Comparison of ENCODE assay signal across 10 cellular contexts in the genomic region with DNA sequence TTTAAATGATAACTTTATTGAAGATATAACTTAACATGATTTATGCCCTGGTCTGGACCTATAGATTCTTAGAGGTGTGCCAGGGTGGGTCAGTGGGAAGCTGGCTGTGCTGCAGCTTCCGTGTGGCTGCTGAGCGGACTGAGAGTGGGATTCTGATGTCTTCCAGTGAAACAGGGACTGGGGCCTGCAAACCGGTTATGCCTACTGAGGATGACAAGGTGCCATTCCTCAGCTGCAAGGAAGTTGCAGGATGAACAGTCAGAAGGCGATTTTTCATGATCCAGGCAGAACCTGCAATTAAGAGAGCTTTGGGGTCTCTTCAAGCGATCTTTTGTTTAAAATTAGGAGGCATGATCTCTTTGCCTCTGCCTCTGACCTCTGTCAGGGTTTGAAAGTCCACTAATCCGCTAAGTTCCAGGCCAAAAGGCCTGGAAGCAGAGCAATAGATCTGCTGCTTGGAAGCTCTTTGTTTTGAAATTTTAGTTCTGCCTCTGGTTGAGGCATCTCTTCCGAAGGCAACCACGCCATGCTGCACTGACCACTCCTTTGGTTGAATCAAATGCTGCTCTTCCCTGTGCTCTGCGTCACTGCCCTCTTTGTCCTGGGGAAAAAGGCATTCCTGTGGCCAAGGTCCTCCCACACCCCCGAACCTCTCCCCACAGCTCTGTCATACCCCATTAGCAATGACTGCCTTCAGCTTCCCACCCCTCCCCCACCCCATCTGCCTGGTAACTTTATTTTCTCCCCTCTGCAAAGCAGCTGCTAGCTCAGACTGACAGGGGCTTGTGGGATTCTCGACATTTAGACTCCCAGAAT. TPM values are rescaled to one million over a fixed set of nuclear protein-coding genes. Genes with fewer than 3 reads are reported as not detected.
A peak's percentile ranks its signal among the peaks of the same experiment; 100 is the strongest.
DNase-seq lines count a peak whose midpoint lies in the region; ATAC-seq, FAIRE-seq and TF ChIP-seq lines count a peak whose summit lies in the region.
"Had no signal": no experiment of that assay in that cellular context is flagged by ENCODE, and none has a peak within 500 bp of the region (broad histone marks: within the 10 kb centered on the region; RNA-seq: fewer than 3 reads in every experiment).

No MANE protein-coding gene starts in this region.

- POLR2A ChIA-PET in naive thymus-derived CD8-positive, alpha-beta T cell (lab: Charles Lee): interaction anchor here (0.7 to 5.9 kb wide), 9 partner anchors 9 to 328 kb away, joined by 3 to 96 read pairs (median 4); partner anchors contain the start of genes SMARCAL1 and XRCC5

- no peaks in the 10 kb centered on the region for H3K9me2 ChIP-seq in Karpas-422 (replicated peaks; ENCODE audit: insufficient read depth, low read length)

- H3K27ac ChIP-seq in Karpas-422 (ENCODE audit: low read length): no peak overlapping the region
- H3K27ac ChIP-seq: KMS-11 had no signal

- no peak for FAIRE-seq in D721Med (lab: Jason Lieb, UNC)
- FAIRE-seq: islet of Langerhans had no signal

- H3K4me3 ChIP-seq in astrocyte of the cerebellum (ENCODE audit: low read depth, low read length) (no peak overlapping the region), Karpas-422 (ENCODE audit: low read length) (no peak overlapping the region)

- in situ Hi-C loops in astrocyte of the cerebellum (cut with HindIII; ENCODE audit: low sequenced_read_pairs): no loop called here

- DNase-seq in D721Med (ENCODE audit: insufficient read length, low spot score) (peak; percentile 37), M059J (ENCODE audit: low read depth) (peak; percentile 83), astrocyte of the cerebellum (ENCODE audit: low read depth) (peak; percentile 81), Karpas-422 (no peak)
- DNase-seq in naive thymus-derived CD8-positive, alpha-beta T cell: peak in 1 of 10 donors; percentile 3

- no peaks in the 10 kb centered on the region for H3K27me3 ChIP-seq in Karpas-422 (ENCODE audit: low read length)

- H3K9me3 Mint-ChIP-seq in naive thymus-derived CD8-positive, alpha-beta T cell: no peaks in the 10 kb centered on the region

- H3K36me3 ChIP-seq in Karpas-422 (ENCODE audit: insufficient read depth, low read length): no peaks in the 10 kb centered on the region

- no peak overlapping the region for H3K4me2 ChIP-seq in Karpas-422 (ENCODE audit: low read depth, low read length, poor library complexity, severe bottlenecking)
- H3K4me2 ChIP-seq: KMS-11 had no signal

- no peak for ATAC-seq in naive thymus-derived CD8-positive, alpha-beta T cell
- ATAC-seq in HG02642 (IDR thresholded peaks at IDR 0.05; ENCODE audit: poor library complexity, unreplicated experiment) (no peak), GM21786 (IDR thresholded peaks at IDR 0.05; ENCODE audit: unreplicated experiment) (no peak), GM21529 (IDR thresholded peaks at IDR 0.05; ENCODE audit: unreplicated experiment) (no peak)

- peak overlapping the region; percentile 86 to 98 (median 94) for H3K27ac Mint-ChIP-seq in naive thymus-derived CD8-positive, alpha-beta T cell

- H3K4me1 ChIP-seq in Karpas-422 (ENCODE audit: low read length): no peaks in the 10 kb centered on the region

- peak overlapping the region; percentile 77 to 97 (median 90) for H3K4me3 Mint-ChIP-seq in naive thymus-derived CD8-positive, alpha-beta T cell

- no peaks in the 10 kb centered on the region for H3K9me3 ChIP-seq in Karpas-422 (ENCODE audit: low read length)

- H4K20me1 ChIP-seq in Karpas-422 (ENCODE audit: insufficient read depth, low read depth, low read length): no peaks in the 10 kb centered on the region

- H2AFZ ChIP-seq in Karpas-422 (ENCODE audit: low read length): no peak overlapping the region

- TF ChIP-seq CTCF in D721Med (IDR thresholded peaks at IDR 0.05; ENCODE audit: insufficient read depth, missing control alignments) (no peak), astrocyte of the cerebellum (IDR thresholded peaks at IDR 0.05; ENCODE audit: low read depth, low read length, missing control alignments) (no peak)

- peaks cover 24 to 68% (median 63%) of the 10 kb centered on the region in 4 donors for H3K4me1 Mint-ChIP-seq in naive thymus-derived CD8-positive, alpha-beta T cell

- H3K36me3 Mint-ChIP-seq in naive thymus-derived CD8-positive, alpha-beta T cell: no peaks in the 10 kb centered on the region

- no peaks in the 10 kb centered on the region for H3K79me2 ChIP-seq in Karpas-422 (ENCODE audit: low read length)

- no peak overlapping the region for H3K9ac ChIP-seq in Karpas-422 (ENCODE audit: low read length)
- H3K9ac ChIP-seq: KMS-11 had no signal

- no peaks in the 10 kb centered on the region for H3K27me3 Mint-ChIP-seq in naive thymus-derived CD8-positive, alpha-beta T cell

RNA-seq across cellular contexts. Expression of gene TMEM169, which starts 2.0 kb away (rescaled TPM):
- total RNA-seq in M059J (2014; rRNA removed; shearing (Covaris generic)): 1.3 TPM in 1 of 2 replicates, not detected in the other
- 1 to 10 TPM; 2.6 to 4.1 TPM for total RNA-seq in naive thymus-derived CD8-positive, alpha-beta T cell
- 1 to 10 TPM in 2 of 3 donors, under 1 TPM in 1; 0.73 to 2.0 (median 1.8) TPM for polyA plus RNA-seq in naive thymus-derived CD8-positive, alpha-beta T cell
- not detected in 2 replicates for total RNA-seq in Karpas-422 (2014; rRNA removed; shearing (Covaris generic); ENCODE audit: low replicate concordance)

RNA-seq across cellular contexts. Expression of gene PECR, which starts 2.1 kb away (rescaled TPM):
- total RNA-seq in M059J (2014; rRNA removed; shearing (Covaris generic)): 9.0 and 11.5 TPM in 2 replicates
- total RNA-seq in naive thymus-derived CD8-positive, alpha-beta T cell: 10 to 100 TPM; 15.7 to 20.7 TPM
- polyA plus RNA-seq in naive thymus-derived CD8-positive, alpha-beta T cell: 10 to 100 TPM; 25.4 to 33.3 (median 28.6) TPM
- 0.30 and 0.72 TPM in 2 replicates for total RNA-seq in Karpas-422 (2014; rRNA removed; shearing (Covaris generic); ENCODE audit: low replicate concordance)

RNA-seq across cellular contexts. Expression of gene XRCC5, which starts 25.5 kb away (rescaled TPM):
- 261 and 335 TPM in 2 replicates for total RNA-seq in M059J (2014; rRNA removed; shearing (Covaris generic))
- 100 to 1,000 TPM; 231 to 245 TPM for total RNA-seq in naive thymus-derived CD8-positive, alpha-beta T cell
- polyA plus RNA-seq in naive thymus-derived CD8-positive, alpha-beta T cell: 100 to 1,000 TPM; 311 to 364 (median 348) TPM
- total RNA-seq in Karpas-422 (2014; rRNA removed; shearing (Covaris generic); ENCODE audit: low replicate concordance): 102 and 107 TPM in 2 replicates
